21 cellular contexts compared by ENCODE assay signal in genomic region chr6:108408453-108408852, GRCh38.
DNase-seq lines count a peak whose midpoint lies in the region; ATAC-seq, FAIRE-seq and TF ChIP-seq lines count a peak whose summit lies in the region.
"Had no signal": no experiment of that assay in that cellular context is flagged by ENCODE, and none has a peak within 500 bp of the region (broad histone marks: within the 10 kb centered on the region; RNA-seq: fewer than 3 reads in every experiment).

No MANE protein-coding gene starts in this region.

- no peak overlapping the region for H2AFZ ChIP-seq in K562 (ENCODE audit: low read depth, low read length)

- WGBS in K562 (ENCODE audit: insufficient coverage, low coverage, missing lambda C conversion rate) = 63% methylated on average over 1 of the region's 1 CpG

- no TSS peak for BruUV-seq in K562 (replicated peaks; lab: Mats Ljungman, UMichigan)

- no peaks in the 10 kb centered on the region for H3K27me3 ChIP-seq in K562 (ENCODE audit: control insufficient read depth in 2 of 2, insufficient read depth in 2 of 2, low read length in 2 of 2)
- no peaks in the 10 kb centered on the region for H3K27me3 ChIP-seq in left ventricle myocardium inferior (ENCODE audit: low read depth)

- no peak for TF ChIP-seq POLR2A in K562 (conservative IDR thresholded peaks at IDR 0.05)

- no peak overlapping the region for H3K4me3 ChIP-seq in K562
- H3K4me3 ChIP-seq in left ventricle myocardium inferior = no peak overlapping the region
- H3K4me3 ChIP-seq: skin epidermis had no signal

- in situ Hi-C loops in K562 (cut with MboI) = no loop called here

- TF ChIP-seq EP300 in K562 (IDR thresholded peaks at IDR 0.05; ENCODE audit: low read length) = no peak

- H3K36me3 ChIP-seq in K562 (ENCODE audit: control insufficient read depth, insufficient read depth, low read length) = no peaks in the 10 kb centered on the region
- peaks cover 3% of the 10 kb centered on the region for H3K36me3 ChIP-seq in left ventricle myocardium inferior

- intact Hi-C loops in K562 (cut with micrococcal nuclease) = no loop called here
- intact Hi-C loops in left ventricle myocardium inferior (cut with micrococcal nuclease) = no loop called here
- intact Hi-C loops in sciatic nerve (cut with DNase I) = no loop called here

- FAIRE-seq in K562 (lab: Jason Lieb, UNC) = no peak
- FAIRE-seq: endothelial cell of umbilical vein had no signal

- CTCF ChIA-PET in K562 (lab: Yijun Ruan, JAX; ENCODE audit: low intra/inter-chr PET ratio) = no interaction called here

- TF ChIP-seq RAD21 in K562 (CRISPR knock-in tag; conservative IDR thresholded peaks at IDR 0.05 in 1 of 2, IDR thresholded peaks at IDR 0.05 in 1 of 2) = no peak

- H3K4me2 ChIP-seq in K562 (ENCODE audit: insufficient read depth, low read length) = no peak overlapping the region

- no peak overlapping the region for H3K4me3 Mint-ChIP-seq in stimulated activated effector memory CD8-positive, alpha-beta T cell treated with anti-CD3 and anti-CD28 coated beads, Interleukin-12 subunit alpha, Interleukin-12 subunit beta, amount 100 ng/mL, for 72 hours
- H3K4me3 Mint-ChIP-seq: activated CD8-positive, alpha-beta T cell treated with anti-CD3 and anti-CD28 coated beads for 36 hours; activated naive CD8-positive, alpha-beta T cell treated with anti-CD3 and anti-CD28 coated beads, Interleukin-2, amount 50 U/mL, for 24 hours; activated T-helper 1 cell treated with anti-CD3 and anti-CD28 coated beads, Interleukin-12 subunit alpha, Interleukin-12 subunit beta, Interleukin-2, Interleukin-4 antibody, amounts not matched to agents 30 ng/mL and 10 ng/mL and 1 ng/mL, durations not matched to agents 14 hours and 24 hours and 36 hours; HFFc6 had no signal

- H3K36me3 Mint-ChIP-seq in stimulated activated effector memory CD8-positive, alpha-beta T cell treated with anti-CD3 and anti-CD28 coated beads, Interleukin-12 subunit alpha, Interleukin-12 subunit beta, amount 100 ng/mL, for 72 hours = no peaks in the 10 kb centered on the region

- peak; percentile 10 for DNase-seq in HCEC 1CT
- no peak for DNase-seq in K562 (ENCODE audit: extremely low read depth in 1 of 4, low spot score in 3 of 4)
- DNase-seq in left ventricle myocardium inferior = no peak
- no peak for DNase-seq in sciatic nerve (ENCODE audit: low spot score)
- DNase-seq in stimulated activated effector memory CD8-positive, alpha-beta T cell treated with anti-CD3 and anti-CD28 coated beads, Interleukin-12 subunit alpha, Interleukin-12 subunit beta, amount 100 ng/mL, for 72 hours (ENCODE audit: low spot score in 2 of 2) = no peak
- no peak for DNase-seq in NCI-H446 (lab: John Stamatoyannopoulos, UW)
- no peak for DNase-seq in caudate nucleus (lab: John Stamatoyannopoulos, UW)
- no peak for DNase-seq in stimulated activated CD4-positive, alpha-beta T cell treated with anti-CD3 and anti-CD28 coated beads, Interleukin-15, amount 100 ng/mL, for 24 hours
- DNase-seq: activated CD8-positive, alpha-beta T cell treated with anti-CD3 and anti-CD28 coated beads for 36 hours; activated naive CD8-positive, alpha-beta T cell treated with anti-CD3 and anti-CD28 coated beads, Interleukin-2, amount 50 U/mL, for 24 hours; C1 segment of cervical spinal cord; HFFc6; kidney glomerular epithelial cell; MV-4-11; NCI-H2107; NCI-H774; nucleus accumbens had no signal

- H3K9me3 Mint-ChIP-seq in stimulated activated effector memory CD8-positive, alpha-beta T cell treated with anti-CD3 and anti-CD28 coated beads, Interleukin-12 subunit alpha, Interleukin-12 subunit beta, amount 100 ng/mL, for 72 hours = peaks cover 7% of the 10 kb centered on the region

- ATAC-seq in K562 (no peak), sciatic nerve (peak; percentile 59)
- ATAC-seq in stimulated activated effector memory CD8-positive, alpha-beta T cell treated with anti-CD3 and anti-CD28 coated beads, Interleukin-12 subunit alpha, Interleukin-12 subunit beta, amount 100 ng/mL, for 72 hours = no peak
- ATAC-seq: activated CD8-positive, alpha-beta T cell treated with anti-CD3 and anti-CD28 coated beads for 36 hours; activated naive CD8-positive, alpha-beta T cell treated with anti-CD3 and anti-CD28 coated beads, Interleukin-2, amount 50 U/mL, for 24 hours; Panc1 had no signal

- no peaks in the 10 kb centered on the region for H4K20me1 ChIP-seq in K562 (replicated peaks; ENCODE audit: control insufficient read depth, insufficient read depth, low read length)

- TF ChIP-seq CTCF in K562 (IDR thresholded peaks at IDR 0.05 in 2 of 3, conservative IDR thresholded peaks at IDR 0.05 in 1 of 3; ENCODE audit: insufficient read depth in 2 of 3, low read depth in 1 of 3, low read length in 3 of 3) (no peak), left ventricle myocardium inferior (IDR thresholded peaks at IDR 0.05; ENCODE audit: borderline replicate concordance) (no peak)

- no peak overlapping the region for H3K27ac ChIP-seq in K562 (ENCODE audit: extremely low read depth, low read depth, low read length)
- H3K27ac ChIP-seq in left ventricle myocardium inferior (replicated peaks) = peak overlapping the region; percentile 38
- H3K27ac ChIP-seq in caudate nucleus (ENCODE audit: low read depth, low read length) = no peak overlapping the region
- H3K27ac ChIP-seq: skin epidermis had no signal

- H3K4me1 ChIP-seq in K562 (replicated peaks in 1 of 2; ENCODE audit: control insufficient read depth in 2 of 2, insufficient read depth in 2 of 2, low read length in 2 of 2) = no peaks in the 10 kb centered on the region
- H3K4me1 ChIP-seq in left ventricle myocardium inferior = peaks cover 23% of the 10 kb centered on the region

- no peaks in the 10 kb centered on the region for H3K9me3 ChIP-seq in K562 (replicated peaks; ENCODE audit: control insufficient read depth, insufficient read depth, low read depth, low read length)
- peaks cover 3% of the 10 kb centered on the region for H3K9me3 ChIP-seq in left ventricle myocardium inferior (replicated peaks)

- H3K9ac ChIP-seq in K562 (ENCODE audit: insufficient read depth in 1 of 2, low read depth in 2 of 2, low read length in 2 of 2) = no peak overlapping the region

- no peak overlapping the region for H3K27ac Mint-ChIP-seq in stimulated activated effector memory CD8-positive, alpha-beta T cell treated with anti-CD3 and anti-CD28 coated beads, Interleukin-12 subunit alpha, Interleukin-12 subunit beta, amount 100 ng/mL, for 72 hours
- H3K27ac Mint-ChIP-seq: activated CD8-positive, alpha-beta T cell treated with anti-CD3 and anti-CD28 coated beads for 36 hours; activated naive CD8-positive, alpha-beta T cell treated with anti-CD3 and anti-CD28 coated beads, Interleukin-2, amount 50 U/mL, for 24 hours; activated T-helper 1 cell treated with anti-CD3 and anti-CD28 coated beads, Interleukin-12 subunit alpha, Interleukin-12 subunit beta, Interleukin-2, Interleukin-4 antibody, amounts not matched to agents 30 ng/mL and 10 ng/mL and 1 ng/mL, durations not matched to agents 14 hours and 24 hours and 36 hours; HFFc6 had no signal

- no peaks in the 10 kb centered on the region for H3K4me1 Mint-ChIP-seq in stimulated activated effector memory CD8-positive, alpha-beta T cell treated with anti-CD3 and anti-CD28 coated beads, Interleukin-12 subunit alpha, Interleukin-12 subunit beta, amount 100 ng/mL, for 72 hours
- H3K4me1 Mint-ChIP-seq: activated naive CD8-positive, alpha-beta T cell treated with anti-CD3 and anti-CD28 coated beads, Interleukin-2, amount 50 U/mL, for 24 hours had no signal

- H3K9me1 ChIP-seq in K562 (ENCODE audit: control insufficient read depth, insufficient read depth, low read length) = no peaks in the 10 kb centered on the region

- no peaks in the 10 kb centered on the region for H3K79me2 ChIP-seq in K562 (ENCODE audit: control insufficient read depth, insufficient read depth, low read length)

- POLR2A ChIA-PET in K562 (lab: Yijun Ruan, JAX) = no interaction called here

TF ChIP-seq in K562, 482 proteins besides CTCF, POLR2A, EP300 and RAD21:
- no peak for TF ChIP-seq ZNF311 (CRISPR knock-in tag; IDR thresholded peaks at IDR 0.05)
- no peak for TF ChIP-seq ZNF589 (CRISPR knock-in tag; IDR thresholded peaks at IDR 0.05; ENCODE audit: low read depth)
- TF ChIP-seq CEBPG (CRISPR knock-in tag; IDR thresholded peaks at IDR 0.05) = no peak
- TF ChIP-seq CEBPG (tag; conservative IDR thresholded peaks at IDR 0.05 in 1 of 2, IDR thresholded peaks at IDR 0.05 in 1 of 2) = peak; percentile 44 to 68
- TF ChIP-seq CEBPB (tag; IDR thresholded peaks at IDR 0.05) = peak; percentile 85
TF ChIP-seq in K562: peak in this region for 2.
